ENCODE assay signal across 2 cellular contexts in genomic region chr14:88036422-88036821, GRCh38.
TF ChIP-seq lines count a peak whose summit lies in the region.

No MANE protein-coding gene starts in this region.

TF ChIP-seq in GM23338, 12 proteins besides CTCF, POLR2A, EP300 and RAD21:
- TF ChIP-seq EZH2phosphoT487 (IDR thresholded peaks at IDR 0.05; ENCODE audit: unreplicated experiment) = no peak
- TF ChIP-seq REST (IDR thresholded peaks at IDR 0.05; ENCODE audit: unreplicated experiment) = no peak
- TF ChIP-seq ZNF331 (CRISPR knock-in tag; IDR thresholded peaks at IDR 0.05; ENCODE audit: low read depth) = no peak
- TF ChIP-seq ETS1 (IDR thresholded peaks at IDR 0.05) = no peak
- TF ChIP-seq JUNB (IDR thresholded peaks at IDR 0.05; ENCODE audit: unreplicated experiment) = no peak
- no peak for TF ChIP-seq ZNF114 (CRISPR knock-in tag; IDR thresholded peaks at IDR 0.05)
- no peak for TF ChIP-seq NANOG (IDR thresholded peaks at IDR 0.05; ENCODE audit: borderline replicate concordance)
- TF ChIP-seq ZNF462 (CRISPR knock-in tag; IDR thresholded peaks at IDR 0.05) = no peak
- TF ChIP-seq EZH2 (IDR thresholded peaks at IDR 0.05; ENCODE audit: low read depth, unreplicated experiment) = no peak

TF ChIP-seq in H1, 55 proteins besides CTCF, POLR2A, EP300 and RAD21:
- TF ChIP-seq SP4 (IDR thresholded peaks at IDR 0.05; ENCODE audit: low read length) = no peak
- no peak for TF ChIP-seq KDM5A (IDR thresholded peaks at IDR 0.05; ENCODE audit: low read length)
- TF ChIP-seq RBBP5 (IDR thresholded peaks at IDR 0.05; ENCODE audit: borderline replicate concordance, low read depth, low read length) = no peak
- no peak for TF ChIP-seq SIX5 (IDR thresholded peaks at IDR 0.05; ENCODE audit: low read depth, low read length)
- no peak for TF ChIP-seq PHF8 (conservative IDR thresholded peaks at IDR 0.05; ENCODE audit: low read depth, low read length)
- TF ChIP-seq TBP (IDR thresholded peaks at IDR 0.05; ENCODE audit: low read depth, low read length) = no peak
- no peak for TF ChIP-seq SRF (IDR thresholded peaks at IDR 0.05; ENCODE audit: low read depth, low read length)
- TF ChIP-seq ATF2 (IDR thresholded peaks at IDR 0.05; ENCODE audit: low read length) = no peak
- no peak for TF ChIP-seq SP2 (IDR thresholded peaks at IDR 0.05; ENCODE audit: low read length)
- TF ChIP-seq SIRT6 (IDR thresholded peaks at IDR 0.05; ENCODE audit: low read length) = no peak
- TF ChIP-seq CHD2 (IDR thresholded peaks at IDR 0.05; ENCODE audit: low read length) = no peak
